ENCODE assay signal across 9 cellular contexts in the genomic region with DNA sequence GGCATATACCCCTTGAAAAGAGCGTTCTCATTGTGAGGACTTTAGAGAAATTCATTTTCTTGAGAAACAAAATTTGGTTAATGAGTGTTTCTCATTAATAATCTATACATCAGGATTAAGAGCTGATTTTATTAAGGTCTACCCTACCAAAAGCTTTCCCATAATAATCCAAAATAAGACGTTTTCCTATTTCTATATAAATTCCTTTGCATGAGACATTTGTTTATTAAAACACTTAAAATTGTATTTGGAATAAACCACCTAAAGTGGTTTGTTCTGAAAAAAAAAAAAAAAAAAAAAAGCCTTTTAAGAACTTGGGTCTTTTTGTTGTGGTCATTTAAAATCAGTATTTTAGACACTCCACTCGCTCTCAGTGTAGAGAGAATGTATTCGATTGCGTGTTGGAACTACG. TPM values are rescaled to one million over a fixed set of nuclear protein-coding genes. Genes with fewer than 3 reads are reported as not detected.
DNase-seq lines count a peak whose midpoint lies in the region; ATAC-seq and TF ChIP-seq lines count a peak whose summit lies in the region.
"Had no signal": no experiment of that assay in that cellular context is flagged by ENCODE, and none has a peak within 500 bp of the region (broad histone marks: within the 10 kb centered on the region; RNA-seq: fewer than 3 reads in every experiment).

No MANE protein-coding gene starts in this region.

- 22 to 23% methylated on average over 6 of the region's 6 CpGs for WGBS in heart right ventricle, 2 donors
- WGBS in mesodermal cell (ENCODE audit: insufficient coverage in 2 of 2), 2 experiments, result 0% methylated on average over 3 of the region's 6 CpGs; no CpG with 5 or more reads in 1 of the 2 experiments

- H3K27me3 ChIP-seq in heart right ventricle (peaks cover 0 to 55% (median 8%) of the 10 kb centered on the region in 7 donors), vagina (no peaks in the 10 kb centered on the region)

- peak overlapping the region; percentile 63 for H3K4me3 Mint-ChIP-seq in MCF 10A (ENCODE audit: unreplicated experiment)

- H3K4me1 Mint-ChIP-seq in MCF 10A (ENCODE audit: insufficient read depth, unreplicated experiment), result no peaks in the 10 kb centered on the region

- H3K4me1 ChIP-seq in heart right ventricle (peaks cover 9 to 52% (median 38%) of the 10 kb centered on the region in 9 donors), mesodermal cell (ENCODE audit: control insufficient read depth, insufficient read depth, low read length, poor library complexity, severe bottlenecking) (peaks cover 18% of the 10 kb centered on the region), vagina (peaks cover 25% of the 10 kb centered on the region)

- no peak for ATAC-seq in heart right ventricle
- no peak for ATAC-seq in left ventricle myocardium superior
- ATAC-seq in GM18517 (IDR thresholded peaks at IDR 0.05; ENCODE audit: unreplicated experiment), result no peak
- no peak for ATAC-seq in GM19395 (IDR thresholded peaks at IDR 0.05; ENCODE audit: unreplicated experiment)

- no peak overlapping the region for H3K27ac Mint-ChIP-seq in MCF 10A (ENCODE audit: low read depth, unreplicated experiment)

- BruUV-seq in MCF 10A (replicated peaks; lab: Mats Ljungman, UMichigan), result no TSS peak

- H3K27ac ChIP-seq in heart right ventricle (peak overlapping the region in 6 of 10 donors; percentile 22 to 83 (median 50)), mesodermal cell (ENCODE audit: low read depth, low read length, severe bottlenecking) (no peak overlapping the region), vagina (peak overlapping the region; percentile 69)
- H3K27ac ChIP-seq: neutrophil had no signal

- POLR2A ChIA-PET in MCF 10A (lab: Yijun Ruan, JAX), result interaction anchor here (0.9 to 1.6 kb wide), 4 partner anchors 9 to 132 kb away, joined by 3 to 6 read pairs (median 3); a partner anchor contains a TSS

- H3K36me3 ChIP-seq in heart right ventricle (peaks cover 0 to 14% (median 9%) of the 10 kb centered on the region in 9 donors), mesodermal cell (ENCODE audit: control insufficient read depth, insufficient read depth, low read length) (no peaks in the 10 kb centered on the region), vagina (peaks cover 0 to 7% of the 10 kb centered on the region in 2 donors)

- H3K9me3 ChIP-seq in heart right ventricle, result no peaks in the 10 kb centered on the region
- no peaks in the 10 kb centered on the region for H3K9me3 ChIP-seq in mesodermal cell (ENCODE audit: control insufficient read depth, low read length)
- no peaks in the 10 kb centered on the region for H3K9me3 ChIP-seq in vagina
- H3K9me3 ChIP-seq: neutrophil had no signal

- no peak for DNase-seq in heart right ventricle
- DNase-seq in left ventricle myocardium superior, result no peak
- DNase-seq in MCF 10A (ENCODE audit: unreplicated experiment), result no peak
- DNase-seq in vagina (ENCODE audit: extremely low spot score in 2 of 2), result no peak
- DNase-seq in HCEC 1CT, result no peak

- TF ChIP-seq CTCF in heart right ventricle (IDR thresholded peaks at IDR 0.05) (no peak), MCF 10A (IDR thresholded peaks at IDR 0.05; ENCODE audit: unreplicated experiment) (no peak), vagina (IDR thresholded peaks at IDR 0.05) (no peak)

- H3K4me3 ChIP-seq in heart right ventricle, result peak overlapping the region in 9 of 10 donors; percentile 40 to 99 (median 82)
- peak overlapping the region; percentile 24 for H3K4me3 ChIP-seq in mesodermal cell (ENCODE audit: extremely low read depth, insufficient read depth, low read length, poor library complexity, severe bottlenecking)
- peak overlapping the region; percentile 63 to 80 for H3K4me3 ChIP-seq in vagina

- peaks cover 7% of the 10 kb centered on the region for H3K36me3 Mint-ChIP-seq in MCF 10A (ENCODE audit: insufficient read depth, unreplicated experiment)

- TF ChIP-seq POLR2A in vagina (IDR thresholded peaks at IDR 0.05), result no peak

- H3K9me3 Mint-ChIP-seq in MCF 10A (ENCODE audit: unreplicated experiment), result no peaks in the 10 kb centered on the region

- intact Hi-C loops in heart right ventricle (cut with DNase I) (loop anchor here in 6 of 10 donors (1.0 to 10.0 kb wide), 4 partner anchors 57 to 98 kb away; no protein-coding TSS in a partner anchor), left ventricle myocardium superior (cut with micrococcal nuclease) (no loop called here), MCF 10A (cut with micrococcal nuclease) (loop anchor here (1.0 kb wide), 1 partner anchor 98 kb away; no protein-coding TSS in a partner anchor), vagina (cut with DNase I) (loop anchor here (5.0 to 10.0 kb wide), 2 partner anchors 62 to 94 kb away; no protein-coding TSS in a partner anchor)

- H3K27me3 Mint-ChIP-seq in MCF 10A (ENCODE audit: insufficient read depth, unreplicated experiment), result peaks cover 19% of the 10 kb centered on the region

- CTCF ChIA-PET in MCF 10A (lab: Yijun Ruan, JAX), result interaction anchor here (0.6 to 6.2 kb wide), 7 partner anchors 10 to 115 kb away, joined by 3 to 34 read pairs (median 5); no protein-coding TSS in a partner anchor

RNA-seq across cellular contexts. Expression of a gene that starts 0.7 kb away (rescaled TPM):
- total RNA-seq in heart right ventricle, result 100 to 1,000 TPM; 164 to 203 (median 181) TPM
- 10 to 100 TPM; 83.7 to 89.1 TPM for polyA plus RNA-seq in heart right ventricle
- total RNA-seq in left ventricle myocardium superior, result 205 TPM
- 0.26 TPM in 1 of 2 replicates, not detected in the other for total RNA-seq in MCF 10A (2022)
- 11.8 TPM for polyA plus RNA-seq in mesodermal cell (2013, experiment 1 of 2)
- 14.9 TPM for polyA plus RNA-seq in mesodermal cell (2013, experiment 2 of 2)
- 21.1 TPM for total RNA-seq in vagina

Comparison
In these comparisons a context has a peak if more than half of its experiments do, and no peak if none do; other contexts are left out.
1. H3K4me3 ChIP-seq: peak in every context shown above with its lines; median percentile 82 in heart right ventricle; 72 in vagina; 24 in mesodermal cell.
2. RNA of a gene that starts 0.7 kb away (total RNA-seq): 205 TPM in left ventricle myocardium superior (single experiment), 164 to 203 TPM in heart right ventricle and 21.1 TPM in vagina (single experiment); 0.26 TPM in MCF 10A; every median in the first group is over 10 times any median in the second.